Comparison of ENCODE assay signal across 10 cellular contexts in genomic region chr14:100158566-100159106, GRCh38. TPM values are rescaled to one million over a fixed set of nuclear protein-coding genes. Genes with fewer than 3 reads are reported as not detected.
DNase-seq lines count a peak whose midpoint lies in the region; ATAC-seq, FAIRE-seq and TF ChIP-seq lines count a peak whose summit lies in the region.
"Had no signal": no experiment of that assay in that cellular context is flagged by ENCODE, and none has a peak within 500 bp of the region (broad histone marks: within the 10 kb centered on the region; RNA-seq: fewer than 3 reads in every experiment).

No MANE protein-coding gene starts in this region.

- H3K4me3 Mint-ChIP-seq in activated CD8-positive, alpha-beta T cell treated with anti-CD3 and anti-CD28 coated beads for 36 hours, result peak overlapping the region; percentile 56
- no peak overlapping the region for H3K4me3 Mint-ChIP-seq in activated CD8-positive, alpha-beta T cell treated with anti-CD3 and anti-CD28 coated beads, Interleukin-2, amount 10 ng/mL, durations not matched to agents 7 days and 5 days
- peak overlapping the region; percentile 53 for H3K4me3 Mint-ChIP-seq in T-helper 17 cell
- H3K4me3 Mint-ChIP-seq in stimulated activated naive B cell treated with anti-CD40 and anti-IgM and Interleukin-4, amounts not matched to agents 10 μg/mL and 1 μg/mL and 100 μg/mL, for 72 hours, result peak overlapping the region; percentile 48 to 87

- H3K9me3 ChIP-seq in T-helper 17 cell (ENCODE audit: control insufficient read depth, low read length, poor library complexity, severe bottlenecking) (no peaks in the 10 kb centered on the region), iPS-18c (ENCODE audit: control insufficient read depth, insufficient read depth, low read length) (no peaks in the 10 kb centered on the region)

- POLR2A ChIA-PET in activated CD8-positive, alpha-beta T cell treated with anti-CD3 and anti-CD28 coated beads for 36 hours (lab: Charles Lee), result interaction anchor here (1.0 kb wide), 1 partner anchor 93 kb away, joined by 3 read pairs; the partner anchor contains the start of gene EVL
- POLR2A ChIA-PET in activated CD8-positive, alpha-beta T cell treated with anti-CD3 and anti-CD28 coated beads, Interleukin-2, amount 10 ng/mL, durations not matched to agents 7 days and 5 days (lab: Charles Lee), result no interaction called here

- H3K27ac Mint-ChIP-seq in activated CD8-positive, alpha-beta T cell treated with anti-CD3 and anti-CD28 coated beads for 36 hours, result no peak overlapping the region
- H3K27ac Mint-ChIP-seq in activated CD8-positive, alpha-beta T cell treated with anti-CD3 and anti-CD28 coated beads, Interleukin-2, amount 10 ng/mL, durations not matched to agents 7 days and 5 days, result no peak overlapping the region
- H3K27ac Mint-ChIP-seq in T-helper 17 cell, result no peak overlapping the region
- H3K27ac Mint-ChIP-seq in stimulated activated naive B cell treated with anti-CD40 and anti-IgM and Interleukin-4, amounts not matched to agents 10 μg/mL and 1 μg/mL and 100 μg/mL, for 72 hours, result no peak overlapping the region
- H3K27ac Mint-ChIP-seq: dendritic cell treated with granulocyte-macrophage colony-stimulating factor and Interleukin-4, amounts not matched to agents 40 ng/mL and 50 ng/mL, for 4 days had no signal

- no peak for ATAC-seq in activated CD8-positive, alpha-beta T cell treated with anti-CD3 and anti-CD28 coated beads for 36 hours
- no peak for ATAC-seq in activated CD8-positive, alpha-beta T cell treated with anti-CD3 and anti-CD28 coated beads, Interleukin-2, amount 10 ng/mL, durations not matched to agents 7 days and 5 days
- no peak for ATAC-seq in T-helper 17 cell
- no peak for ATAC-seq in stimulated activated naive B cell treated with anti-CD40 and anti-IgM and Interleukin-4, amounts not matched to agents 10 μg/mL and 1 μg/mL and 100 μg/mL, for 72 hours (replicated peaks)
- no peak for ATAC-seq in HG03432 (IDR thresholded peaks at IDR 0.05; ENCODE audit: unreplicated experiment)

- H3K4me1 Mint-ChIP-seq in activated CD8-positive, alpha-beta T cell treated with anti-CD3 and anti-CD28 coated beads for 36 hours (ENCODE audit: low read depth), result peaks cover 3% of the 10 kb centered on the region
- H3K4me1 Mint-ChIP-seq in activated CD8-positive, alpha-beta T cell treated with anti-CD3 and anti-CD28 coated beads, Interleukin-2, amount 10 ng/mL, durations not matched to agents 7 days and 5 days (ENCODE audit: low read depth), result peaks cover 4% of the 10 kb centered on the region
- no peaks in the 10 kb centered on the region for H3K4me1 Mint-ChIP-seq in T-helper 17 cell
- H3K4me1 Mint-ChIP-seq in stimulated activated naive B cell treated with anti-CD40 and anti-IgM and Interleukin-4, amounts not matched to agents 10 μg/mL and 1 μg/mL and 100 μg/mL, for 72 hours, result peaks cover 16 to 29% of the 10 kb centered on the region in 2 donors

- DNase-seq in activated CD8-positive, alpha-beta T cell treated with anti-CD3 and anti-CD28 coated beads for 36 hours, result no peak
- no peak for DNase-seq in activated CD8-positive, alpha-beta T cell treated with anti-CD3 and anti-CD28 coated beads, Interleukin-2, amount 10 ng/mL, durations not matched to agents 7 days and 5 days
- no peak for DNase-seq in T-helper 17 cell
- DNase-seq in stimulated activated naive B cell treated with anti-CD40 and anti-IgM and Interleukin-4, amounts not matched to agents 10 μg/mL and 1 μg/mL and 100 μg/mL, for 72 hours, result no peak
- DNase-seq in NCI-H146 (lab: John Stamatoyannopoulos, UW), result no peak
- DNase-seq in GM19239 (ENCODE audit: insufficient read length, low spot score), result no peak

- no peak for TF ChIP-seq CTCF in activated CD8-positive, alpha-beta T cell treated with anti-CD3 and anti-CD28 coated beads for 36 hours (IDR thresholded peaks at IDR 0.05)

- H3K9me3 Mint-ChIP-seq in activated CD8-positive, alpha-beta T cell treated with anti-CD3 and anti-CD28 coated beads for 36 hours, result peaks cover 4% of the 10 kb centered on the region
- H3K9me3 Mint-ChIP-seq in activated CD8-positive, alpha-beta T cell treated with anti-CD3 and anti-CD28 coated beads, Interleukin-2, amount 10 ng/mL, durations not matched to agents 7 days and 5 days (ENCODE audit: insufficient read depth), result peaks cover 7% of the 10 kb centered on the region
- peaks cover 6 to 8% of the 10 kb centered on the region in 2 donors for H3K9me3 Mint-ChIP-seq in stimulated activated naive B cell treated with anti-CD40 and anti-IgM and Interleukin-4, amounts not matched to agents 10 μg/mL and 1 μg/mL and 100 μg/mL, for 72 hours

- intact Hi-C loops in activated CD8-positive, alpha-beta T cell treated with anti-CD3 and anti-CD28 coated beads for 36 hours (cut with micrococcal nuclease), result no loop called here

- H3K27me3 Mint-ChIP-seq in activated CD8-positive, alpha-beta T cell treated with anti-CD3 and anti-CD28 coated beads for 36 hours, result peaks cover 16% of the 10 kb centered on the region
- peaks cover 40% of the 10 kb centered on the region for H3K27me3 Mint-ChIP-seq in activated CD8-positive, alpha-beta T cell treated with anti-CD3 and anti-CD28 coated beads, Interleukin-2, amount 10 ng/mL, durations not matched to agents 7 days and 5 days (ENCODE audit: low read depth)
- H3K27me3 Mint-ChIP-seq in T-helper 17 cell, result peaks cover 22% of the 10 kb centered on the region
- H3K27me3 Mint-ChIP-seq in stimulated activated naive B cell treated with anti-CD40 and anti-IgM and Interleukin-4, amounts not matched to agents 10 μg/mL and 1 μg/mL and 100 μg/mL, for 72 hours, result no peaks in the 10 kb centered on the region

- H3K36me3 Mint-ChIP-seq in activated CD8-positive, alpha-beta T cell treated with anti-CD3 and anti-CD28 coated beads for 36 hours (ENCODE audit: low read depth), result peaks cover 5% of the 10 kb centered on the region
- peaks cover 5% of the 10 kb centered on the region for H3K36me3 Mint-ChIP-seq in activated CD8-positive, alpha-beta T cell treated with anti-CD3 and anti-CD28 coated beads, Interleukin-2, amount 10 ng/mL, durations not matched to agents 7 days and 5 days (ENCODE audit: low read depth)
- H3K36me3 Mint-ChIP-seq in T-helper 17 cell (ENCODE audit: low read depth), result peaks cover 7% of the 10 kb centered on the region
- H3K36me3 Mint-ChIP-seq in stimulated activated naive B cell treated with anti-CD40 and anti-IgM and Interleukin-4, amounts not matched to agents 10 μg/mL and 1 μg/mL and 100 μg/mL, for 72 hours, result peaks cover 6% of the 10 kb centered on the region in 2 donors

- FAIRE-seq in GM19239 (lab: Jason Lieb, UNC), result no peak
- FAIRE-seq: TTC549 had no signal

- CTCF ChIA-PET in activated CD8-positive, alpha-beta T cell treated with anti-CD3 and anti-CD28 coated beads for 36 hours (lab: Charles Lee), result interaction anchor here (1.2 to 1.4 kb wide), 2 partner anchors 17 to 51 kb away, joined by 3 to 4 read pairs; no protein-coding TSS in a partner anchor
- CTCF ChIA-PET in activated CD8-positive, alpha-beta T cell treated with anti-CD3 and anti-CD28 coated beads, Interleukin-2, amount 10 ng/mL, durations not matched to agents 7 days and 5 days (lab: Charles Lee), result no interaction called here

- H3K4me3 ChIP-seq in iPS-18c (ENCODE audit: insufficient read depth, low read depth, low read length), result peak overlapping the region; percentile 53

RNA-seq across cellular contexts. Expression of gene DEGS2, which starts 0.8 kb away (rescaled TPM):
- total RNA-seq in activated CD8-positive, alpha-beta T cell treated with anti-CD3 and anti-CD28 coated beads for 36 hours, result 1 to 10 TPM; 2.6 to 3.1 TPM
- total RNA-seq in activated CD8-positive, alpha-beta T cell treated with anti-CD3 and anti-CD28 coated beads, Interleukin-2, amount 10 ng/mL, durations not matched to agents 7 days and 5 days, result under 1 TPM; 0.05 to 0.39 TPM
- total RNA-seq in T-helper 17 cell, result under 1 TPM in 1 of 2 donors, not detected in 1; 0.30 TPM
